ENCODE assay signal across 1 cellular context in the genomic region with DNA sequence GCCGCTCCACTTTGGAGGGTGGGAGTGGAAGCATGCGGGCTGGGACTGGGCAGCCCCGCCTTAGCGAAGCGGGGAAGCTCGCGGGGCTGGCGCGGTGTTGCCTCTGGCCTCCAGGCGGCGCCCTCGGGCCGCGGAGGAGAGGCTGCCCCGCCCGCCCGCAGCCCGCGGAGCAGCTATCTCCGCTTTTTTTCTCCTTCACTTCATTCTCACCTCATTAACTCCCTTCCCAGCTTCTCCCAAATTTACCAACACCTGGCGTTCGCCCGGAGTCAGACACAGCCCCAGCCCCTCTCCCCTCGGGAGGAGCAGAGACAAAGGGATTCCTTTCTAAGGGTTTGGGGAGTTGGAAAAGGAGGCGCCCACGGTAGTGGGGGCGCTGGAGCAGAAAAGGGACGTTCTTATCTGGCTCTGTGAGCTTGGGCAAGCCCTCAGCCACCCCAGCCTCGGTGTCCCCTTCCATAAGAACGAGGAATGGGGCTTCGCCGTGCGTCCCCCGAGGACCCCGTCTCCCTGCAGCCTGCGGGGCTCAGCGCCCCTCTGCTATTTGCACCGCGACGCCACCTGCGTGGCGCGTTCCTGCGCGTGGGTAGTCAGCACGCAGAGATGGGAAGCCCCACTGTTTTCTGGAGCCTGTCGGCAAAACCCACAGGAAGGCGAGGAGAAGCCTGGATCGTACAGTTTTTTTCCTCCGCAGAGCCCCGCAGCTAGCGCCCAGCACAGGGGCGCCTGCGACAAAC.
A peak's percentile ranks its signal among the peaks of the same experiment; 100 is the strongest.
TF ChIP-seq lines count a peak whose summit lies in the region.

No MANE protein-coding gene starts in this region.

TF ChIP-seq in GM12878, 131 proteins besides CTCF, POLR2A, EP300 and RAD21:
- TF ChIP-seq MXI1 (IDR thresholded peaks at IDR 0.05; ENCODE audit: low read depth, low read length) (no peak), HDGF (IDR thresholded peaks at IDR 0.05) (no peak), ZNF384 (IDR thresholded peaks at IDR 0.05; ENCODE audit: borderline replicate concordance, low read depth, low read length) (peak; percentile 41; the same call in 1 of the 2 replicates), RFX5 (IDR thresholded peaks at IDR 0.05; ENCODE audit: low read depth, low read length) (no peak), RCOR1 (conservative IDR thresholded peaks at IDR 0.05; ENCODE audit: low read depth, low read length) (0 out of 2 replicates have a peak, but pooled peaks have one; percentile 31), ZSCAN29 (IDR thresholded peaks at IDR 0.05) (0 out of 2 replicates have a peak, but pooled peaks have one; percentile 13), RB1 (IDR thresholded peaks at IDR 0.05; ENCODE audit: borderline replicate concordance) (peak; percentile 52; the same call in 1 of the 2 replicates), SIN3A (IDR thresholded peaks at IDR 0.05; ENCODE audit: low read depth, low read length) (no peak), TAF1 (IDR thresholded peaks at IDR 0.05; ENCODE audit: borderline replicate concordance, low read depth, low read length) (no peak), SUPT20H (IDR thresholded peaks at IDR 0.05; ENCODE audit: borderline replicate concordance, control insufficient read depth, low read depth, low read length) (no peak), YY1 (IDR thresholded peaks at IDR 0.05; ENCODE audit: low read depth, low read length) (peak; percentile 70; the same call in 1 of the 2 replicates), SMC3 (IDR thresholded peaks at IDR 0.05; ENCODE audit: borderline replicate concordance, low read length) (peak; percentile 94), CEBPB (IDR thresholded peaks at IDR 0.05; ENCODE audit: borderline replicate concordance in 1 of 2, low read depth in 2 of 2, low read length in 2 of 2) (no peak), BHLHE40 (IDR thresholded peaks at IDR 0.05; ENCODE audit: borderline replicate concordance in 1 of 2, low read depth in 2 of 2, low read length in 1 of 2) (peak in 1 of 2 experiments; percentile 45; a peak in 1 of 4 replicates), PAX5 (IDR thresholded peaks at IDR 0.05; ENCODE audit: borderline replicate concordance, low read depth, low read length) (no peak), TCF12 (IDR thresholded peaks at IDR 0.05; ENCODE audit: low read depth, low read length) (no peak), SPI1 (IDR thresholded peaks at IDR 0.05; ENCODE audit: borderline replicate concordance, insufficient read depth, low read depth, low read length) (no peak), ZNF24 (IDR thresholded peaks at IDR 0.05) (peak; percentile 84), RBBP5 (conservative IDR thresholded peaks at IDR 0.05) (no peak), SMARCA5 (IDR thresholded peaks at IDR 0.05) (no peak), LARP7 (IDR thresholded peaks at IDR 0.05) (peak; percentile 4; the same call in 1 of the 2 replicates)
- TF ChIP-seq, protein P1, sequence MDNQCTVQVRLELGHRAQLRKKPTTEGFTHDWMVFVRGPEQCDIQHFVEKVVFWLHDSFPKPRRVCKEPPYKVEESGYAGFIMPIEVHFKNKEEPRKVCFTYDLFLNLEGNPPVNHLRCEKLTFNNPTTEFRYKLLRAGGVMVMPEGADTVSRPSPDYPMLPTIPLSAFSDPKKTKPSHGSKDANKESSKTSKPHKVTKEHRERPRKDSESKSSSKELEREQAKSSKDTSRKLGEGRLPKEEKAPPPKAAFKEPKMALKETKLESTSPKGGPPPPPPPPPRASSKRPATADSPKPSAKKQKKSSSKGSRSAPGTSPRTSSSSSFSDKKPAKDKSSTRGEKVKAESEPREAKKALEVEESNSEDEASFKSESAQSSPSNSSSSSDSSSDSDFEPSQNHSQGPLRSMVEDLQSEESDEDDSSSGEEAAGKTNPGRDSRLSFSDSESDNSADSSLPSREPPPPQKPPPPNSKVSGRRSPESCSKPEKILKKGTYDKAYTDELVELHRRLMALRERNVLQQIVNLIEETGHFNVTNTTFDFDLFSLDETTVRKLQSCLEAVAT (IDR thresholded peaks at IDR 0.05), result no peak
- TF ChIP-seq, protein P2, sequence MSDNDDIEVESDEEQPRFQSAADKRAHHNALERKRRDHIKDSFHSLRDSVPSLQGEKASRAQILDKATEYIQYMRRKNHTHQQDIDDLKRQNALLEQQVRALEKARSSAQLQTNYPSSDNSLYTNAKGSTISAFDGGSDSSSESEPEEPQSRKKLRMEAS (IDR thresholded peaks at IDR 0.05; ENCODE audit: low read depth, low read length), result peak; percentile 33; the same call in 1 of the 2 replicates
